In the genomic region with DNA sequence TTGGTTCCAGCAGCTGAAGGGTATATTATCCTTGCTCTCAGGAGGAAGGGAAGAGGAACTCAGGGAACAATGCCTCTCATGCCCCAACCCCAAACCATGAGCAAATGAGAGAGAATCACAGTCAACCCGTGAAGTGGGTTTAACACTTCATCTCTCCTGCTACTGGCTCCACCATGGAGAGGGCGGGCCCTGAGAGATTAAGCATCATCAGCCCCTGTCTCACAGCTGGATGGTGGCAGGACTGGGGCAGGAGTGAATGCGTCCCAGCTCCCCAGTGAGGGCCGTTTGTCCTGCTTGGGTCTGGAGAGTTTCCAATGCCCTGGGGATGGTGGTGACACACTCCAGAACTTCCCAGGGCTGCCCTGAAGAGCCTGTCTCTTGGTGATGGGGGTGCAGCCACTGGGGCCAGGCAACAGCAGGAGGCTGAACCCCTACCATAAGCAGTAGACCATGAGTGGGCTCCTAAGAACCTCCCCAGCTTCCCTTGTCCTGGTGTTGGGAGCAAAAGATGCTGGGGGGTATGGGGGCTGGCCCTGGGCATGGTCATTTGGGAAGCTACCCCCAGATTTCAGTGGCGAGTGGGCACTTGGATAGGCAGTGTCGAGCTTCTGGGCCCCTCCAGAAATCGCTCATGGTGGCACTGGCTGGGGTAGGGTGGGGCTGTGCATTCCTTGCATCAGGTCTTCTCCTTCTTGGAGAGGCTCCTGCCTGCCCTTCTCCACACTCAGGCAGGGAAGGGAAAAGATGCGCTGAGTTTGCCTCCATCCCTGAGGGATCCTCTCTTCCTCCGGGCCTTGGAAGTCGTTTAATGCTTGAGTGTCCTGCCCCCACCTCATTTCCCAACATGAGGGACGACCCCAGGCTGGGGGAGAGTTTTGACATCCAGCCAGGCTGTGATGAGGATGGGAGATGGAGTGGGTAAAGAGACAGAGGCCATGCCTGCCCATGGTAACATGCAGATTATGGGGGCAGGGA, we compare ENCODE assay signal across 18 cellular contexts.
DNase-seq lines count a peak whose midpoint lies in the region; ATAC-seq, FAIRE-seq and TF ChIP-seq lines count a peak whose summit lies in the region.
"Had no signal": no experiment of that assay in that cellular context is flagged by ENCODE, and none has a peak within 500 bp of the region (broad histone marks: within the 10 kb centered on the region; RNA-seq: fewer than 3 reads in every experiment).

No MANE protein-coding gene starts in this region.

- H3K4me2 ChIP-seq in K562 (ENCODE audit: insufficient read depth, low read length) = no peak overlapping the region
- H3K4me2 ChIP-seq in osteoblast (ENCODE audit: insufficient read depth, low read length) = no peak overlapping the region
- H3K4me2 ChIP-seq: GM23338 had no signal

- no peaks in the 10 kb centered on the region for H3K36me3 ChIP-seq in K562 (ENCODE audit: control insufficient read depth, insufficient read depth, low read length)
- H3K36me3 ChIP-seq in osteoblast (ENCODE audit: insufficient read depth, low read length) = no peaks in the 10 kb centered on the region
- H3K36me3 ChIP-seq in upper lobe of right lung = no peaks in the 10 kb centered on the region

- H4K20me1 ChIP-seq in K562 (replicated peaks; ENCODE audit: control insufficient read depth, insufficient read depth, low read length) (0 out of 2 replicates have a peak, but pooled peaks cover 3% of the 10 kb centered on the region), osteoblast (ENCODE audit: insufficient read depth, low read length) (no peaks in the 10 kb centered on the region)

- TF ChIP-seq POLR2A in K562 (conservative IDR thresholded peaks at IDR 0.05) = no peak

- intact Hi-C loops in K562 (cut with micrococcal nuclease) = no loop called here
- intact Hi-C loops in upper lobe of right lung (cut with DNase I) = no loop called here

- H2AFZ ChIP-seq in K562 (ENCODE audit: low read depth, low read length) (no peak overlapping the region), osteoblast (ENCODE audit: low read length) (no peak overlapping the region)
- H2AFZ ChIP-seq: GM23338 had no signal

- in situ Hi-C loops in K562 (cut with MboI) = no loop called here

- peaks cover 8 to 56% of the 10 kb centered on the region in 2 experiments for H3K27me3 ChIP-seq in K562 (ENCODE audit: control insufficient read depth in 2 of 2, insufficient read depth in 2 of 2, low read length in 2 of 2)
- H3K27me3 ChIP-seq in osteoblast (ENCODE audit: insufficient read depth, low read length) = no peaks in the 10 kb centered on the region
- H3K27me3 ChIP-seq in upper lobe of right lung = no peaks in the 10 kb centered on the region

- DNase-seq in activated effector memory CD4-positive, alpha-beta T cell treated with anti-CD3 and anti-CD28 coated beads, Interleukin-2, amount 50 U/mL, for 16 hours = peak; percentile 42
- no peak for DNase-seq in activated effector memory CD4-positive, alpha-beta T cell treated with Interleukin-2 at 50 U/mL for 16 hours
- DNase-seq in K562 (ENCODE audit: extremely low read depth in 1 of 4, low spot score in 3 of 4) = no peak
- peak; percentile 64 for DNase-seq in osteoblast (ENCODE audit: insufficient read length, low spot score, missing footprints)
- peak; percentile 40 for DNase-seq in upper lobe of right lung
- DNase-seq in DMS153 (lab: John Stamatoyannopoulos, UW) = no peak
- DNase-seq: AML-193; CD8-positive, alpha-beta T cell; COR-L47; DND-41; H9 had no signal

- 0% methylated on average over 10 of the region's 11 CpGs for WGBS in K562 (ENCODE audit: insufficient coverage, low coverage, missing lambda C conversion rate)

- POLR2A ChIA-PET in K562 (lab: Yijun Ruan, JAX) = interaction anchor here (0.7 to 1.6 kb wide), 2 partner anchors 10 to 151 kb away, joined by 3 read pairs; no protein-coding TSS in a partner anchor

- TF ChIP-seq EP300 in K562 (IDR thresholded peaks at IDR 0.05; ENCODE audit: low read length) = no peak

- H3K9me1 ChIP-seq in K562 (ENCODE audit: control insufficient read depth, insufficient read depth, low read length) = no peaks in the 10 kb centered on the region

- TF ChIP-seq CTCF in K562 (IDR thresholded peaks at IDR 0.05 in 2 of 3, conservative IDR thresholded peaks at IDR 0.05 in 1 of 3; ENCODE audit: insufficient read depth in 2 of 3, low read depth in 1 of 3, low read length in 3 of 3) (no peak), osteoblast (IDR thresholded peaks at IDR 0.05; ENCODE audit: extremely low read depth, low read depth, low read length) (no peak), upper lobe of right lung (IDR thresholded peaks at IDR 0.05) (no peak)

- no peak overlapping the region for H3K27ac ChIP-seq in K562 (ENCODE audit: extremely low read depth, low read depth, low read length)
- H3K27ac ChIP-seq in osteoblast (ENCODE audit: low read depth, low read length) = no peak overlapping the region
- no peak overlapping the region for H3K27ac ChIP-seq in upper lobe of right lung
- H3K27ac ChIP-seq: 22Rv1, C4-2B had no signal

- H3K4me1 ChIP-seq in K562 (replicated peaks in 1 of 2; ENCODE audit: control insufficient read depth in 2 of 2, insufficient read depth in 2 of 2, low read length in 2 of 2) (no peaks in the 10 kb centered on the region), osteoblast (ENCODE audit: insufficient read depth, low read length) (no peaks in the 10 kb centered on the region), upper lobe of right lung (no peaks in the 10 kb centered on the region)

- no peak overlapping the region for H3K4me3 ChIP-seq in K562
- H3K4me3 ChIP-seq in osteoblast (ENCODE audit: insufficient read depth, low read length) = no peak overlapping the region
- no peak overlapping the region for H3K4me3 ChIP-seq in upper lobe of right lung
- H3K4me3 ChIP-seq: GM23338 had no signal

- peak; percentile 25; the same call in 1 of the 3 replicates for ATAC-seq in K562
- ATAC-seq in upper lobe of right lung = no peak
- no peak for ATAC-seq in HG02885 (IDR thresholded peaks at IDR 0.05; ENCODE audit: poor library complexity, unreplicated experiment)
- ATAC-seq in HG02852 (IDR thresholded peaks at IDR 0.05; ENCODE audit: unreplicated experiment) = no peak
- ATAC-seq: CD8-positive, alpha-beta T cell; GM23338 had no signal

- H3K79me2 ChIP-seq in K562 (ENCODE audit: control insufficient read depth, insufficient read depth, low read length) = no peaks in the 10 kb centered on the region
- no peaks in the 10 kb centered on the region for H3K79me2 ChIP-seq in osteoblast (ENCODE audit: insufficient read depth, low read length)

- H3K9ac ChIP-seq in K562 (ENCODE audit: insufficient read depth in 1 of 2, low read depth in 2 of 2, low read length in 2 of 2) = no peak overlapping the region

- BruUV-seq in K562 (replicated peaks; lab: Mats Ljungman, UMichigan) = no TSS peak

- CTCF ChIA-PET in K562 (lab: Yijun Ruan, JAX; ENCODE audit: low intra/inter-chr PET ratio) = no interaction called here

- no peaks in the 10 kb centered on the region for H3K9me3 ChIP-seq in K562 (replicated peaks; ENCODE audit: control insufficient read depth, insufficient read depth, low read depth, low read length)
- no peaks in the 10 kb centered on the region for H3K9me3 ChIP-seq in osteoblast (ENCODE audit: low read depth, low read length)
- H3K9me3 ChIP-seq in upper lobe of right lung = no peaks in the 10 kb centered on the region

- FAIRE-seq in K562 (lab: Jason Lieb, UNC) = no peak
- FAIRE-seq: D721Med, GM18507 had no signal

- TF ChIP-seq RAD21 in K562 (CRISPR knock-in tag; conservative IDR thresholded peaks at IDR 0.05 in 1 of 2, IDR thresholded peaks at IDR 0.05 in 1 of 2) = no peak

TF ChIP-seq in K562, 482 proteins besides CTCF, POLR2A, EP300 and RAD21:
- no peak for TF ChIP-seq PHB (CRISPR knock-in tag; IDR thresholded peaks at IDR 0.05)
- TF ChIP-seq ZNF444 (CRISPR knock-in tag; IDR thresholded peaks at IDR 0.05) = no peak
- TF ChIP-seq HMGN3 (IDR thresholded peaks at IDR 0.05; ENCODE audit: borderline replicate concordance, extremely low read depth, insufficient read length, low read depth, low read length) = no peak
- TF ChIP-seq ATF6 (CRISPR knock-in tag; IDR thresholded peaks at IDR 0.05) = no peak
- no peak for TF ChIP-seq ZBTB1 (CRISPR knock-in tag; IDR thresholded peaks at IDR 0.05; ENCODE audit: borderline replicate concordance, low read depth)
- no peak for TF ChIP-seq LARP7 (IDR thresholded peaks at IDR 0.05)
- no peak for TF ChIP-seq SIX5 (IDR thresholded peaks at IDR 0.05; ENCODE audit: borderline replicate concordance in 1 of 2, insufficient read depth in 1 of 2, low read depth in 1 of 2, low read length in 2 of 2)
- no peak for TF ChIP-seq SREBF2 (CRISPR knock-in tag; IDR thresholded peaks at IDR 0.05)
- TF ChIP-seq PHF8 (IDR thresholded peaks at IDR 0.05; ENCODE audit: borderline replicate concordance, low read length) = no peak
- TF ChIP-seq GTF2A2 (tag; IDR thresholded peaks at IDR 0.05) = no peak
- no peak for TF ChIP-seq TBP (optimal IDR thresholded peaks at IDR 0.05; ENCODE audit: low read depth, low read length)
- no peak for TF ChIP-seq L3MBTL2 (IDR thresholded peaks at IDR 0.05)

Comparison
In these comparisons a context has a peak if more than half of its experiments do, and no peak if none do; other contexts are left out.
1. DNase-seq: peak in activated effector memory CD4-positive, alpha-beta T cell treated with anti-CD3 and anti-CD28 coated beads, Interleukin-2, amount 50 U/mL, for 16 hours (single experiment), osteoblast (single experiment) and upper lobe of right lung (single experiment); none in activated effector memory CD4-positive, alpha-beta T cell treated with Interleukin-2 at 50 U/mL for 16 hours (single experiment), K562 (0 of 4) and DMS153 (single experiment).